In the genomic region with DNA sequence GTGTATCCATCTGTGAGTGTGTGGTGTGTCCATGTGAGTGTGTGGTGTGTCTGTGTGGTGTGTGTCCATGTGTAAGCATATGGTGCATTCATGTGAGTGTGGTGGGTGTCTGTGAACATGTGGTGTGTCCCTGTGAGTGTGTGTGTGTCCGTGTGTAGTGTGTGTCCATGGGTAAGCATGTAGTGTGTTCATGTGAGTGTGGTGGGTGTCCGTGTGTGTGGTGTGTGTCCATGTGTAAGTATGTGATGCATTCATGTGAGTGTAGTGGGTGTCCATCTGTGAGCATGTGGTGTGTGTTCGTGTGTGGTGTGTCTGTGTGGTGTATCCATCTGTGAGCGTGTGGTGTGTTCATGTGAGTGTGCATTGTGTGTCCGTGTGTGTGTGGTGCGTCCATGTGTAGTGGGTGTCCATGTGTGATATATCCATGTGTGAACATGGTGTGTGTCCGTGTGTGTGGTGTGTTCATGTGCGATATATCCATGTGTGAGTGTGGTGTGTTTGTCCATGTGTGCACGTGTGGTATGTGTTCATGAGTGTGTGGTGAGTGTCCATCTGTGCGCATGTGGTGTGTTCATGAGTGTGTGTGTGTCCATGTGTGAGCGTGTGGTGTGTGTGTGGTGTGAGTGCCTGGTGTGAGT, we compare ENCODE assay signal across 33 cellular contexts. TPM values are rescaled to one million over a fixed set of nuclear protein-coding genes. Genes with fewer than 3 reads are reported as not detected.
DNase-seq lines count a peak whose midpoint lies in the region; ATAC-seq, FAIRE-seq and TF ChIP-seq lines count a peak whose summit lies in the region.
"Had no signal": no experiment of that assay in that cellular context is flagged by ENCODE, and none has a peak within 500 bp of the region (broad histone marks: within the 10 kb centered on the region; RNA-seq: fewer than 3 reads in every experiment).

No MANE protein-coding gene starts in this region.

- no peak overlapping the region for H3K9ac ChIP-seq in astrocyte (ENCODE audit: low read length)

- peak; percentile 24 for DNase-seq in activated T-cell treated with anti-CD3 and anti-CD28 coated beads, Interleukin-2, amount 50 U/mL, for 24 hours
- no peak for DNase-seq in activated T-cell treated with anti-CD3 and anti-CD28 coated beads, Interleukin-2, amount 50 U/mL, for 4 hours
- DNase-seq in astrocyte (ENCODE audit: low read depth), result no peak
- DNase-seq in left lung, result peak; percentile 2 to 7
- peak; percentile 21 to 24 for DNase-seq in suprapubic skin (ENCODE audit: low spot score in 2 of 2)
- no peak for DNase-seq in NCI-H1694 (lab: John Stamatoyannopoulos, UW)
- DNase-seq in middle frontal gyrus (ENCODE audit: extremely low spot score, low spot score), result no peak
- DNase-seq: 8988T; activated CD4-positive, alpha-beta T cell treated with anti-CD3 and anti-CD28 coated beads, Interleukin-2, amount 10 ng/mL, durations not matched to agents 7 days and 5 days; Calu3; cortex of kidney; DMS79 treated with DMSO at 0.1 percent for 48 hours; effector memory CD8-positive, alpha-beta T cell; gastrocnemius medialis; GF-D8; HFFc6; hippocampal formation; midbrain; NCI-H1092 treated with DMSO at 0.1 percent for 48 hours; NCI-H1930; NCI-H526; NK-92 treated with Interleukin-12 subunit alpha and Interleukin-12 subunit beta, amount 100 ng/mL, for 24 hours; SIG-M5; stimulated activated CD4-positive, alpha-beta T cell treated with anti-CD3 and anti-CD28 coated beads, Interleukin-4, amount 100 ng/mL, for 1 hour; SW 1271; T-helper 9 cell had no signal

- intact Hi-C loops in left lung (cut with DNase I), result no loop called here

- peaks cover 18% of the 10 kb centered on the region for H3K4me1 Mint-ChIP-seq in activated T-cell treated with anti-CD3 and anti-CD28 coated beads, Interleukin-2, amount 50 U/mL, for 24 hours (ENCODE audit: low read depth)
- peaks cover 10% of the 10 kb centered on the region for H3K4me1 Mint-ChIP-seq in activated T-cell treated with anti-CD3 and anti-CD28 coated beads, Interleukin-2, amount 50 U/mL, for 4 hours (ENCODE audit: low read depth)
- no peaks in the 10 kb centered on the region for H3K4me1 Mint-ChIP-seq in astrocyte (ENCODE audit: low read depth, unreplicated experiment)

- no peak for ATAC-seq in activated T-cell treated with anti-CD3 and anti-CD28 coated beads, Interleukin-2, amount 50 U/mL, for 4 hours
- ATAC-seq in left lung (no peak), HG03139 (IDR thresholded peaks at IDR 0.05; ENCODE audit: unreplicated experiment) (no peak)
- ATAC-seq: effector memory CD8-positive, alpha-beta T cell; esophagus mucosa; gastrocnemius medialis; naive thymus-derived CD8-positive, alpha-beta T cell; stimulated activated effector memory CD8-positive, alpha-beta T cell treated with anti-CD3 and anti-CD28 coated beads, Interleukin-12 subunit alpha, Interleukin-12 subunit beta, amount 100 ng/mL, for 72 hours had no signal

- H3K36me3 ChIP-seq in astrocyte (ENCODE audit: insufficient read depth, low read length) (peaks cover 9% of the 10 kb centered on the region), left lung (peaks cover 0 to 62% of the 10 kb centered on the region in 2 donors), suprapubic skin (peaks cover 10% of the 10 kb centered on the region)
- H3K36me3 ChIP-seq: cardiac muscle cell, gastrocnemius medialis had no signal

- TF ChIP-seq CTCF in astrocyte (IDR thresholded peaks at IDR 0.05; ENCODE audit: insufficient read depth, low read depth, low read length), result no peak
- TF ChIP-seq CTCF in left lung (IDR thresholded peaks at IDR 0.05), result no peak
- no peak for TF ChIP-seq CTCF in suprapubic skin (IDR thresholded peaks at IDR 0.05)

- peaks cover 7% of the 10 kb centered on the region for H3K79me2 ChIP-seq in astrocyte (ENCODE audit: insufficient read depth, low read length)

- peaks cover 18% of the 10 kb centered on the region for H4K20me1 ChIP-seq in astrocyte (ENCODE audit: insufficient read depth, low read length)

- H3K4me1 ChIP-seq in astrocyte (ENCODE audit: insufficient read depth, low read length) (peaks cover 10% of the 10 kb centered on the region), left lung (peaks cover 0 to 34% of the 10 kb centered on the region in 2 donors), suprapubic skin (peaks cover 5% of the 10 kb centered on the region)

- no peak for TF ChIP-seq EP300 in suprapubic skin (IDR thresholded peaks at IDR 0.05)

- no peaks in the 10 kb centered on the region for H3K27me3 ChIP-seq in astrocyte (ENCODE audit: insufficient read depth, low read length)
- no peaks in the 10 kb centered on the region for H3K27me3 ChIP-seq in left lung
- no peaks in the 10 kb centered on the region for H3K27me3 ChIP-seq in suprapubic skin
- H3K27me3 ChIP-seq: cardiac muscle cell, gastrocnemius medialis had no signal

- FAIRE-seq in astrocyte (lab: Jason Lieb, UNC), result peak; percentile 34

- WGBS in suprapubic skin, result 98% methylated on average over 11 of the region's 11 CpGs

- H3K36me3 Mint-ChIP-seq in activated T-cell treated with anti-CD3 and anti-CD28 coated beads, Interleukin-2, amount 50 U/mL, for 24 hours (ENCODE audit: low read depth), result peaks cover 53% of the 10 kb centered on the region
- H3K36me3 Mint-ChIP-seq in activated T-cell treated with anti-CD3 and anti-CD28 coated beads, Interleukin-2, amount 50 U/mL, for 4 hours (ENCODE audit: insufficient read depth), result peaks cover 10% of the 10 kb centered on the region
- H3K36me3 Mint-ChIP-seq in astrocyte (ENCODE audit: low read depth, unreplicated experiment), result peaks cover 1% of the 10 kb centered on the region

- no peaks in the 10 kb centered on the region for H3K9me3 Mint-ChIP-seq in activated T-cell treated with anti-CD3 and anti-CD28 coated beads, Interleukin-2, amount 50 U/mL, for 24 hours
- H3K9me3 Mint-ChIP-seq in activated T-cell treated with anti-CD3 and anti-CD28 coated beads, Interleukin-2, amount 50 U/mL, for 4 hours, result no peaks in the 10 kb centered on the region
- no peaks in the 10 kb centered on the region for H3K9me3 Mint-ChIP-seq in astrocyte (ENCODE audit: unreplicated experiment)
- H3K9me3 Mint-ChIP-seq: activated CD4-positive, alpha-beta T cell treated with anti-CD3 and anti-CD28 coated beads, Interleukin-2, amount 10 ng/mL, durations not matched to agents 7 days and 5 days; activated naive CD4-positive, alpha-beta T cell treated with anti-CD3 and anti-CD28 coated beads, Interleukin-2, amount 50 U/mL, for 24 hours; effector memory CD8-positive, alpha-beta T cell; HFFc6; IgD-negative memory B cell; naive thymus-derived CD8-positive, alpha-beta T cell; stimulated activated effector memory CD8-positive, alpha-beta T cell treated with anti-CD3 and anti-CD28 coated beads, Interleukin-12 subunit alpha, Interleukin-12 subunit beta, amount 100 ng/mL, for 72 hours had no signal

- H3K9me3 ChIP-seq in astrocyte (ENCODE audit: insufficient read depth, low read depth, low read length), result no peaks in the 10 kb centered on the region
- H3K9me3 ChIP-seq in left lung, result no peaks in the 10 kb centered on the region
- no peaks in the 10 kb centered on the region for H3K9me3 ChIP-seq in suprapubic skin
- H3K9me3 ChIP-seq: gastrocnemius medialis had no signal

- no peak overlapping the region for H3K27ac Mint-ChIP-seq in activated T-cell treated with anti-CD3 and anti-CD28 coated beads, Interleukin-2, amount 50 U/mL, for 24 hours
- H3K27ac Mint-ChIP-seq in astrocyte (ENCODE audit: unreplicated experiment), result no peak overlapping the region
- H3K27ac Mint-ChIP-seq: activated CD4-positive, alpha-beta T cell treated with anti-CD3 and anti-CD28 coated beads, Interleukin-2, amount 10 ng/mL, durations not matched to agents 7 days and 5 days; activated naive CD4-positive, alpha-beta T cell treated with anti-CD3 and anti-CD28 coated beads, Interleukin-2, amount 50 U/mL, for 24 hours; effector memory CD8-positive, alpha-beta T cell; HFFc6; IgD-negative memory B cell; stimulated activated effector memory CD8-positive, alpha-beta T cell treated with anti-CD3 and anti-CD28 coated beads, Interleukin-12 subunit alpha, Interleukin-12 subunit beta, amount 100 ng/mL, for 72 hours had no signal

- no peak overlapping the region for H3K4me3 Mint-ChIP-seq in activated T-cell treated with anti-CD3 and anti-CD28 coated beads, Interleukin-2, amount 50 U/mL, for 24 hours
- no peak overlapping the region for H3K4me3 Mint-ChIP-seq in activated T-cell treated with anti-CD3 and anti-CD28 coated beads, Interleukin-2, amount 50 U/mL, for 4 hours
- H3K4me3 Mint-ChIP-seq in astrocyte (ENCODE audit: unreplicated experiment), result no peak overlapping the region
- H3K4me3 Mint-ChIP-seq: activated CD4-positive, alpha-beta T cell treated with anti-CD3 and anti-CD28 coated beads, Interleukin-2, amount 10 ng/mL, durations not matched to agents 7 days and 5 days; activated naive CD4-positive, alpha-beta T cell treated with anti-CD3 and anti-CD28 coated beads, Interleukin-2, amount 50 U/mL, for 24 hours; effector memory CD8-positive, alpha-beta T cell; HFFc6; IgD-negative memory B cell; naive thymus-derived CD8-positive, alpha-beta T cell; stimulated activated effector memory CD8-positive, alpha-beta T cell treated with anti-CD3 and anti-CD28 coated beads, Interleukin-12 subunit alpha, Interleukin-12 subunit beta, amount 100 ng/mL, for 72 hours had no signal

- H3K27me3 Mint-ChIP-seq in activated T-cell treated with anti-CD3 and anti-CD28 coated beads, Interleukin-2, amount 50 U/mL, for 24 hours, result no peaks in the 10 kb centered on the region
- no peaks in the 10 kb centered on the region for H3K27me3 Mint-ChIP-seq in activated T-cell treated with anti-CD3 and anti-CD28 coated beads, Interleukin-2, amount 50 U/mL, for 4 hours (ENCODE audit: low read depth)
- H3K27me3 Mint-ChIP-seq in astrocyte (ENCODE audit: low read depth, unreplicated experiment), result no peaks in the 10 kb centered on the region
- H3K27me3 Mint-ChIP-seq: activated CD4-positive, alpha-beta T cell treated with anti-CD3 and anti-CD28 coated beads, Interleukin-2, amount 10 ng/mL, durations not matched to agents 7 days and 5 days; activated naive CD4-positive, alpha-beta T cell treated with anti-CD3 and anti-CD28 coated beads, Interleukin-2, amount 50 U/mL, for 24 hours; effector memory CD8-positive, alpha-beta T cell; IgD-negative memory B cell; naive thymus-derived CD8-positive, alpha-beta T cell had no signal

- TF ChIP-seq POLR2A in suprapubic skin (IDR thresholded peaks at IDR 0.05), result no peak

- no peak overlapping the region for H3K27ac ChIP-seq in astrocyte (ENCODE audit: low read depth, low read length)
- no peak overlapping the region for H3K27ac ChIP-seq in left lung
- no peak overlapping the region for H3K27ac ChIP-seq in suprapubic skin
- H3K27ac ChIP-seq: cardiac muscle cell, gastrocnemius medialis had no signal

- H3K4me3 ChIP-seq in astrocyte (ENCODE audit: insufficient read depth, low read depth, low read length) (no peak overlapping the region), left lung (no peak overlapping the region), suprapubic skin (no peak overlapping the region)
- H3K4me3 ChIP-seq: cardiac muscle cell, gastrocnemius medialis had no signal

- H2AFZ ChIP-seq in astrocyte (ENCODE audit: low read depth, low read length), result no peak overlapping the region

- no peak overlapping the region for H3K4me2 ChIP-seq in astrocyte (ENCODE audit: low read length)

RNA-seq across cellular contexts. Expression of gene SLC19A1, which starts 12.3 kb away (rescaled TPM):
- total RNA-seq in activated T-cell treated with anti-CD3 and anti-CD28 coated beads, Interleukin-2, amount 50 U/mL, for 4 hours, result 10 to 100 TPM; 69.0 to 94.9 (median 77.7) TPM
- total RNA-seq in astrocyte (10.4 and 11.7 TPM in 2 replicates), left lung (10 to 100 TPM; 32.7 to 50.4 TPM), suprapubic skin (1 to 10 TPM; 7.0 to 9.8 (median 7.9) TPM)

Comparison
In these comparisons a context has a peak if more than half of its experiments do, and no peak if none do; other contexts are left out.
1. DNase-seq: peak in activated T-cell treated with anti-CD3 and anti-CD28 coated beads, Interleukin-2, amount 50 U/mL, for 24 hours (single experiment), left lung (2 of 2) and suprapubic skin (2 of 2); none in activated T-cell treated with anti-CD3 and anti-CD28 coated beads, Interleukin-2, amount 50 U/mL, for 4 hours (single experiment), astrocyte (single experiment), NCI-H1694 (single experiment) and middle frontal gyrus (single experiment).